12 cellular contexts compared by ENCODE assay signal in the genomic region with DNA sequence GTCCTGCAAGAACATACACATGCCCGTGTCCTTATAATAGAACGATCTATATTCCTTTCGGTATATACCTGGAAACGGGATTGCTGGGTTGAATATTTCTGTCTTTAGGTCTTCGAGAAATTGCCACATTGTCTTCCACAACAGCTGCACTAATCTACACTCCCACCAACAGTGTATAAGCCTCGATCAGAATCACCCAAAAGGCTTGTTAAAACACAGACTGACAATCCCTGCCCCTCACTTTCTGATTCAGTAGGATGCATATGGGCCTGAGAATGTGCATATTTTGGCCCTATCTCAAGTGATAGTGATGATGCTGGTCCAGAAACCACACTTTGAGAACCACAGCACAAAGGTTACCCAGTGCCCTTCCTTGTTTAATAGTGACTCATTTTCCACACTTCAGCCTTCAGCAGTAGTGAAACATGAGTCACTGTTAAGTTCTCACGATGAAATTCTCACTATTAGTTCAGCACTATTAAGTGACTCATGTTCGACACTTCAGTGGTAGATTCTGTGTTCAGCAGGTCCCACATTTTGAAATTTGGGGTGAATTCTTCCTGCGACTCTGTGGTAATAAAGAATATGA.
DNase-seq lines count a peak whose midpoint lies in the region; ATAC-seq and TF ChIP-seq lines count a peak whose summit lies in the region.
"Had no signal": no experiment of that assay in that cellular context is flagged by ENCODE, and none has a peak within 500 bp of the region (broad histone marks: within the 10 kb centered on the region; RNA-seq: fewer than 3 reads in every experiment).

No MANE protein-coding gene starts in this region.

- H3K27ac ChIP-seq in vagina, result no peak overlapping the region
- H3K27ac ChIP-seq: parathyroid adenoma had no signal

- TF ChIP-seq POLR2A in vagina (IDR thresholded peaks at IDR 0.05), result no peak

- no peaks in the 10 kb centered on the region for H3K27me3 Mint-ChIP-seq in activated CD4-positive, alpha-beta memory T cell treated with anti-CD3 and anti-CD28 coated beads for 36 hours
- H3K27me3 Mint-ChIP-seq in activated CD4-positive, alpha-beta memory T cell treated with anti-CD3 and anti-CD28 coated beads, Interleukin-2, amount 10 ng/mL, durations not matched to agents 7 days and 5 days, result no peaks in the 10 kb centered on the region

- no peaks in the 10 kb centered on the region for H3K9me3 ChIP-seq in vagina

- H3K36me3 Mint-ChIP-seq in activated CD4-positive, alpha-beta memory T cell treated with anti-CD3 and anti-CD28 coated beads for 36 hours, result no peaks in the 10 kb centered on the region
- H3K36me3 Mint-ChIP-seq in activated CD4-positive, alpha-beta memory T cell treated with anti-CD3 and anti-CD28 coated beads, Interleukin-2, amount 10 ng/mL, durations not matched to agents 7 days and 5 days (ENCODE audit: low read depth), result no peaks in the 10 kb centered on the region

- no peaks in the 10 kb centered on the region for H3K4me1 Mint-ChIP-seq in activated CD4-positive, alpha-beta memory T cell treated with anti-CD3 and anti-CD28 coated beads for 36 hours (ENCODE audit: low read depth)
- H3K4me1 Mint-ChIP-seq in activated CD4-positive, alpha-beta memory T cell treated with anti-CD3 and anti-CD28 coated beads, Interleukin-2, amount 10 ng/mL, durations not matched to agents 7 days and 5 days, result no peaks in the 10 kb centered on the region

- no peaks in the 10 kb centered on the region for H3K27me3 ChIP-seq in vagina

- ATAC-seq in GM21619 (IDR thresholded peaks at IDR 0.05; ENCODE audit: unreplicated experiment) (peak; percentile 91), Right ventricle myocardium inferior (no peak)
- ATAC-seq: left colon had no signal

- POLR2A ChIA-PET in activated CD4-positive, alpha-beta memory T cell treated with anti-CD3 and anti-CD28 coated beads for 36 hours (lab: Charles Lee), result no interaction called here
- POLR2A ChIA-PET in activated CD4-positive, alpha-beta memory T cell treated with anti-CD3 and anti-CD28 coated beads, Interleukin-2, amount 10 ng/mL, durations not matched to agents 7 days and 5 days (lab: Charles Lee), result no interaction called here

- intact Hi-C loops in activated CD4-positive, alpha-beta memory T cell treated with anti-CD3 and anti-CD28 coated beads for 36 hours (cut with micrococcal nuclease), result no loop called here
- intact Hi-C loops in vagina (cut with DNase I) (no loop called here), Right ventricle myocardium inferior (cut with DNase I) (no loop called here)

- CTCF ChIA-PET in activated CD4-positive, alpha-beta memory T cell treated with anti-CD3 and anti-CD28 coated beads for 36 hours (lab: Charles Lee), result no interaction called here
- CTCF ChIA-PET in activated CD4-positive, alpha-beta memory T cell treated with anti-CD3 and anti-CD28 coated beads, Interleukin-2, amount 10 ng/mL, durations not matched to agents 7 days and 5 days (lab: Charles Lee), result no interaction called here

- H3K36me3 ChIP-seq in vagina, result no peaks in the 10 kb centered on the region

- no peak overlapping the region for H3K4me3 ChIP-seq in vagina

- no peak overlapping the region for H3K27ac Mint-ChIP-seq in activated CD4-positive, alpha-beta memory T cell treated with anti-CD3 and anti-CD28 coated beads for 36 hours
- no peak overlapping the region for H3K27ac Mint-ChIP-seq in activated CD4-positive, alpha-beta memory T cell treated with anti-CD3 and anti-CD28 coated beads, Interleukin-2, amount 10 ng/mL, durations not matched to agents 7 days and 5 days

- no peaks in the 10 kb centered on the region for H3K4me1 ChIP-seq in vagina
- H3K4me1 ChIP-seq: parathyroid adenoma had no signal

- no peak for TF ChIP-seq CTCF in vagina (IDR thresholded peaks at IDR 0.05)

- H3K4me3 Mint-ChIP-seq in activated CD4-positive, alpha-beta memory T cell treated with anti-CD3 and anti-CD28 coated beads for 36 hours, result no peak overlapping the region
- H3K4me3 Mint-ChIP-seq in activated CD4-positive, alpha-beta memory T cell treated with anti-CD3 and anti-CD28 coated beads, Interleukin-2, amount 10 ng/mL, durations not matched to agents 7 days and 5 days, result no peak overlapping the region

- DNase-seq in activated CD4-positive, alpha-beta memory T cell treated with anti-CD3 and anti-CD28 coated beads for 36 hours, result peak; percentile 9
- DNase-seq in activated CD4-positive, alpha-beta memory T cell treated with anti-CD3 and anti-CD28 coated beads, Interleukin-2, amount 10 ng/mL, durations not matched to agents 7 days and 5 days, result no peak
- DNase-seq in NCI-H226 (peak; percentile 68), renal cortical epithelial cell (ENCODE audit: low read depth) (peak; percentile 92), vagina (ENCODE audit: extremely low spot score in 2 of 2) (no peak), HuH-7.5 (ENCODE audit: low spot score) (no peak), Right ventricle myocardium inferior (ENCODE audit: missing footprints) (no peak)
- DNase-seq: activated gamma-delta T cell treated with Interleukin-2 at 50 U/mL for 16 hours, left colon, NCI-H2029 treated with DMSO at 0.1 percent for 48 hours had no signal

- peaks cover 6% of the 10 kb centered on the region for H3K9me3 Mint-ChIP-seq in activated CD4-positive, alpha-beta memory T cell treated with anti-CD3 and anti-CD28 coated beads for 36 hours
- H3K9me3 Mint-ChIP-seq in activated CD4-positive, alpha-beta memory T cell treated with anti-CD3 and anti-CD28 coated beads, Interleukin-2, amount 10 ng/mL, durations not matched to agents 7 days and 5 days, result peaks cover 11% of the 10 kb centered on the region

Comparison
In these comparisons a context has a peak if more than half of its experiments do, and no peak if none do; other contexts are left out.
1. DNase-seq: peak in activated CD4-positive, alpha-beta memory T cell treated with anti-CD3 and anti-CD28 coated beads for 36 hours (single experiment), NCI-H226 (single experiment) and renal cortical epithelial cell (single experiment); none in activated CD4-positive, alpha-beta memory T cell treated with anti-CD3 and anti-CD28 coated beads, Interleukin-2, amount 10 ng/mL, durations not matched to agents 7 days and 5 days (single experiment), vagina (0 of 2), HuH-7.5 (single experiment) and Right ventricle myocardium inferior (single experiment).